ENCODE assay signal across 13 cellular contexts in genomic region chr12:53004178-53004577, GRCh38. TPM values are rescaled to one million over a fixed set of nuclear protein-coding genes. Genes with fewer than 3 reads are reported as not detected.
DNase-seq lines count a peak whose midpoint lies in the region; ATAC-seq, FAIRE-seq and TF ChIP-seq lines count a peak whose summit lies in the region.
"Had no signal": no experiment of that assay in that cellular context is flagged by ENCODE, and none has a peak within 500 bp of the region (broad histone marks: within the 10 kb centered on the region; RNA-seq: fewer than 3 reads in every experiment).

No MANE protein-coding gene starts in this region.

- no peak for TF ChIP-seq RAD21 in K562 (CRISPR knock-in tag; conservative IDR thresholded peaks at IDR 0.05 in 1 of 2, IDR thresholded peaks at IDR 0.05 in 1 of 2)

- intact Hi-C loops in K562 (cut with micrococcal nuclease) (no loop called here), posterior vena cava (cut with DNase I) (no loop called here)

- peaks cover 5% of the 10 kb centered on the region for H3K36me3 ChIP-seq in CD4-positive, CD25-positive, alpha-beta regulatory T cell (ENCODE audit: control insufficient read depth, insufficient read depth, low read length)
- H3K36me3 ChIP-seq in HUES48 (ENCODE audit: control insufficient read depth, insufficient read depth, low read length) (peaks cover 15% of the 10 kb centered on the region), K562 (ENCODE audit: control insufficient read depth, insufficient read depth, low read length) (peaks cover 18% of the 10 kb centered on the region), keratinocyte (ENCODE audit: control insufficient read depth in 2 of 2, extremely low read depth in 1 of 2, insufficient read depth in 2 of 2, low read length in 2 of 2) (peaks cover 0 to 11% of the 10 kb centered on the region in 2 experiments)
- H3K36me3 ChIP-seq: thoracic aorta had no signal

- peak overlapping the region; percentile 87; the same call in 1 of the 2 replicates for H3K4me2 ChIP-seq in K562 (ENCODE audit: insufficient read depth, low read length)
- H3K4me2 ChIP-seq in keratinocyte (ENCODE audit: control insufficient read depth, extremely low read depth, insufficient read depth, low read depth, low read length): peak overlapping the region; percentile 63

- ATAC-seq in CD4-positive, CD25-positive, alpha-beta regulatory T cell (ENCODE audit: low read depth in 2 of 2): no peak
- ATAC-seq in K562: no peak
- ATAC-seq in GM19023 (IDR thresholded peaks at IDR 0.05; ENCODE audit: unreplicated experiment): no peak

- no peak overlapping the region for H3K27ac ChIP-seq in CD4-positive, CD25-positive, alpha-beta regulatory T cell (ENCODE audit: insufficient read depth, low read length, poor library complexity, severe bottlenecking)
- H3K27ac ChIP-seq in HUES48 (ENCODE audit: low read depth, low read length): peak overlapping the region; percentile 95
- H3K27ac ChIP-seq in K562 (ENCODE audit: extremely low read depth, low read depth, low read length): peak overlapping the region; percentile 76; the same call in 1 of the 3 replicates
- H3K27ac ChIP-seq in keratinocyte (ENCODE audit: control insufficient read depth, insufficient read depth, low read length): no peak overlapping the region
- H3K27ac ChIP-seq: thoracic aorta had no signal

- TF ChIP-seq POLR2A in K562 (conservative IDR thresholded peaks at IDR 0.05): no peak

- H3K9me1 ChIP-seq in K562 (ENCODE audit: control insufficient read depth, insufficient read depth, low read length): no peaks in the 10 kb centered on the region
- no peaks in the 10 kb centered on the region for H3K9me1 ChIP-seq in keratinocyte (ENCODE audit: control insufficient read depth, extremely low read depth, insufficient read depth, low read length)

- H3K4me3 ChIP-seq in CD4-positive, CD25-positive, alpha-beta regulatory T cell (ENCODE audit: low read depth, low read length): no peak overlapping the region
- H3K4me3 ChIP-seq in HUES48 (ENCODE audit: low read depth, low read length) (peak overlapping the region; percentile 99), K562 (no peak overlapping the region), keratinocyte (ENCODE audit: control insufficient read depth in 2 of 3, extremely low read depth in 1 of 3, insufficient read depth in 2 of 3, low read depth in 1 of 3, low read length in 3 of 3) (no peak overlapping the region)
- H3K4me3 ChIP-seq: thoracic aorta had no signal

- no peak for TF ChIP-seq CTCF in K562 (IDR thresholded peaks at IDR 0.05 in 2 of 3, conservative IDR thresholded peaks at IDR 0.05 in 1 of 3; ENCODE audit: insufficient read depth in 2 of 3, low read depth in 1 of 3, low read length in 3 of 3)
- no peak for TF ChIP-seq CTCF in keratinocyte (optimal IDR thresholded peaks at IDR 0.05 in 1 of 3, IDR thresholded peaks at IDR 0.05 in 1 of 3, conservative IDR thresholded peaks at IDR 0.05 in 1 of 3; ENCODE audit: extremely low read depth in 1 of 3, insufficient read depth in 2 of 3, low read length in 3 of 3)

- H3K9me3 ChIP-seq in CD4-positive, CD25-positive, alpha-beta regulatory T cell (ENCODE audit: control insufficient read depth in 2 of 2, low read length in 2 of 2): no peaks in the 10 kb centered on the region
- H3K9me3 ChIP-seq in HUES48 (ENCODE audit: control insufficient read depth, insufficient read depth, low read length) (no peaks in the 10 kb centered on the region), K562 (replicated peaks; ENCODE audit: control insufficient read depth, insufficient read depth, low read depth, low read length) (no peaks in the 10 kb centered on the region), keratinocyte (ENCODE audit: control insufficient read depth, low read depth, low read length) (no peaks in the 10 kb centered on the region)
- H3K9me3 ChIP-seq: thoracic aorta had no signal

- POLR2A ChIA-PET in K562 (lab: Yijun Ruan, JAX): no interaction called here

- H4K20me1 ChIP-seq in K562 (replicated peaks; ENCODE audit: control insufficient read depth, insufficient read depth, low read length) (peaks cover 16% of the 10 kb centered on the region; the same call in 1 of the 2 replicates), keratinocyte (ENCODE audit: control insufficient read depth, extremely low read depth, insufficient read depth, low read length) (peaks cover 4% of the 10 kb centered on the region)

- peak overlapping the region in 3 of 4 donors; percentile 54 to 76 (median 66) for H3K4me3 Mint-ChIP-seq in CD4-positive, CD25-positive, alpha-beta regulatory T cell

- H3K79me2 ChIP-seq in K562 (ENCODE audit: control insufficient read depth, insufficient read depth, low read length) (peaks cover 43% of the 10 kb centered on the region), keratinocyte (ENCODE audit: control insufficient read depth, insufficient read depth, low read length) (peaks cover 31% of the 10 kb centered on the region)

- peaks cover 18% of the 10 kb centered on the region for H3K27me3 Mint-ChIP-seq in CD4-positive, CD25-positive, alpha-beta regulatory T cell

- H2AFZ ChIP-seq in K562 (ENCODE audit: low read depth, low read length): peak overlapping the region; percentile 80; the same call in 1 of the 2 replicates
- no peak overlapping the region for H2AFZ ChIP-seq in keratinocyte (ENCODE audit: control insufficient read depth, low read length)

- in situ Hi-C loops in K562 (cut with MboI): no loop called here

- H3K4me1 ChIP-seq in CD4-positive, CD25-positive, alpha-beta regulatory T cell (ENCODE audit: control insufficient read depth, insufficient read depth, low read length, poor library complexity, severe bottlenecking): peaks cover 33% of the 10 kb centered on the region
- H3K4me1 ChIP-seq in HUES48 (ENCODE audit: control insufficient read depth, insufficient read depth, low read length): peaks cover 25% of the 10 kb centered on the region
- peaks cover 5 to 16% of the 10 kb centered on the region in 2 experiments; a peak in 3 of 5 replicates for H3K4me1 ChIP-seq in K562 (replicated peaks in 1 of 2; ENCODE audit: control insufficient read depth in 2 of 2, insufficient read depth in 2 of 2, low read length in 2 of 2)
- peaks cover 30% of the 10 kb centered on the region for H3K4me1 ChIP-seq in keratinocyte (ENCODE audit: control insufficient read depth, extremely low read depth, insufficient read depth, low read length)

- FAIRE-seq in K562 (lab: Jason Lieb, UNC) (no peak), keratinocyte (lab: Jason Lieb, UNC) (no peak)

- DNase-seq in CD4-positive, CD25-positive, alpha-beta regulatory T cell: no peak
- DNase-seq in K562 (ENCODE audit: extremely low read depth in 1 of 4, low spot score in 3 of 4): peak in 1 of 4 experiments; percentile 17
- DNase-seq in keratinocyte (ENCODE audit: low read depth, low spot score): no peak
- DNase-seq in stimulated activated CD4-positive, alpha-beta T cell treated with anti-CD3 and anti-CD28 coated beads, Interleukin-1b, Interleukin-23, amount 100 ng/mL, for 48 hours: no peak
- no peak for DNase-seq in NCI-H2171 (lab: John Stamatoyannopoulos, UW)
- DNase-seq in posterior vena cava (ENCODE audit: low spot score): no peak
- DNase-seq: activated effector memory CD4-positive, alpha-beta T cell treated with anti-CD3 and anti-CD28 coated beads, Interleukin-2, amount 50 U/mL, for 16 hours; CD8-positive, alpha-beta memory T cell; NCI-H1092 treated with DMSO at 0.1 percent for 48 hours; occipital lobe had no signal

- no peak overlapping the region for H3K27ac Mint-ChIP-seq in CD4-positive, CD25-positive, alpha-beta regulatory T cell

- 73% methylated on average over 5 of the region's 5 CpGs for WGBS in K562 (ENCODE audit: insufficient coverage, low coverage, missing lambda C conversion rate)

- peaks cover 7% of the 10 kb centered on the region for H3K36me3 Mint-ChIP-seq in CD4-positive, CD25-positive, alpha-beta regulatory T cell

- CTCF ChIA-PET in K562 (lab: Yijun Ruan, JAX; ENCODE audit: low intra/inter-chr PET ratio): no interaction called here

- H3K4me1 Mint-ChIP-seq in CD4-positive, CD25-positive, alpha-beta regulatory T cell: peaks cover 14 to 39% (median 28%) of the 10 kb centered on the region in 4 donors

- H3K9me3 Mint-ChIP-seq in CD4-positive, CD25-positive, alpha-beta regulatory T cell: no peaks in the 10 kb centered on the region
- H3K9me3 Mint-ChIP-seq: CD8-positive, alpha-beta memory T cell had no signal

- dilution Hi-C loops in keratinocyte (cut with MboI; ENCODE audit: extremely low pct_ligation_motif_present, low sequenced_read_pairs): no loop called here

- H3K27me3 ChIP-seq in CD4-positive, CD25-positive, alpha-beta regulatory T cell (ENCODE audit: control insufficient read depth, insufficient read depth, low read length): peaks cover 2% of the 10 kb centered on the region
- no peaks in the 10 kb centered on the region for H3K27me3 ChIP-seq in HUES48 (ENCODE audit: control insufficient read depth, insufficient read depth, low read length)
- H3K27me3 ChIP-seq in K562 (ENCODE audit: control insufficient read depth in 2 of 2, insufficient read depth in 2 of 2, low read length in 2 of 2): no peaks in the 10 kb centered on the region
- H3K27me3 ChIP-seq in keratinocyte (ENCODE audit: control insufficient read depth, extremely low read depth, insufficient read depth, low read length): no peaks in the 10 kb centered on the region

- no peak for TF ChIP-seq EP300 in K562 (IDR thresholded peaks at IDR 0.05; ENCODE audit: low read length)

- BruUV-seq in K562 (replicated peaks; lab: Mats Ljungman, UMichigan): no TSS peak

- H3K9ac ChIP-seq in HUES48 (ENCODE audit: low read depth, low read length) (no peak overlapping the region), K562 (ENCODE audit: insufficient read depth in 1 of 2, low read depth in 2 of 2, low read length in 2 of 2) (peak overlapping the region in 1 of 2 experiments; percentile 83; a peak in 2 of 4 replicates), keratinocyte (ENCODE audit: control insufficient read depth, extremely low read depth, insufficient read depth, low read length) (no peak overlapping the region)

RNA-seq across cellular contexts. Expression of gene EIF4B, which starts 2.1 kb away (rescaled TPM):
- total RNA-seq in CD4-positive, CD25-positive, alpha-beta regulatory T cell: 506 TPM
- 100 to 1,000 TPM in 2 of 4 donors, 10 to 100 TPM in 2; 71.3 to 116 (median 103) TPM for polyA plus RNA-seq in CD4-positive, CD25-positive, alpha-beta regulatory T cell
- total RNA-seq in K562 (2011; cell fraction: chromatin; rRNA removed; ENCODE audit: low replicate concordance): 260 and 374 TPM in 2 replicates
- 137 and 149 TPM in 2 replicates for total RNA-seq in K562 (2011; cell fraction: nucleolus; rRNA removed)
- total RNA-seq in K562 (2011; cell fraction: nucleoplasm; rRNA removed): 211 and 264 TPM in 2 replicates
- total RNA-seq in K562 (2014; rRNA removed) (617 and 636 TPM in 2 replicates), K562 (2014; rRNA removed; fragmentation: Illumina TruSeq; extraction: Trizol) (669 and 710 TPM in 2 replicates), K562 (2015; rRNA removed; fragmentation: Illumina TruSeq; extraction: Trizol) (624 and 636 TPM in 2 replicates), K562 (2021) (535 and 617 TPM in 2 replicates), posterior vena cava (100 to 1,000 TPM; 311 to 314 TPM)
- polyA plus RNA-seq in K562 (2011; rRNA removed) (489 and 497 TPM in 2 replicates), K562 (2014; fragmentation: Illumina TruSeq; extraction: Trizol) (552 and 578 TPM in 2 replicates), K562 (2014; fragmentation: Nextera tagmentation; extraction: Ambion mirVana) (100 to 1,000 TPM; 138 to 150 TPM), K562 (2014; rRNA removed) (312 and 317 TPM in 2 replicates), keratinocyte (323 to 422 TPM (median 378 TPM) in 3 replicates)
- 278 and 542 TPM in 2 replicates for polyA plus RNA-seq in K562 (2011; cell fraction: cytosol; rRNA removed)
- polyA plus RNA-seq in K562 (2011; cell fraction: nucleus; rRNA removed): 180 and 236 TPM in 2 replicates
- polyA plus RNA-seq in K562 (2012): 383 and 523 TPM in 2 replicates
- 1,377 and 1,493 TPM in 2 replicates for polyA minus RNA-seq in K562 (2011; rRNA and poly(A)+ RNA removed)
- 466 and 538 TPM in 2 replicates for polyA minus RNA-seq in K562 (2011; cell fraction: cytosol; rRNA and poly(A)+ RNA removed)
- 102 and 253 TPM in 2 replicates for polyA minus RNA-seq in K562 (2011; cell fraction: nucleus; rRNA and poly(A)+ RNA removed)
- 491 TPM for polyA plus RNA-seq in keratinocyte (2011; ENCODE audit: low read depth)
- polyA plus RNA-seq in keratinocyte (2011; cell fraction: cytosol; rRNA removed): 436 and 450 TPM in 2 replicates
- polyA plus RNA-seq in keratinocyte (2011; cell fraction: nucleus; rRNA removed): 235 and 262 TPM in 2 replicates
- 323 and 351 TPM in 2 replicates for polyA plus RNA-seq in keratinocyte (2012; ENCODE audit: low replicate concordance)
- 427 to 700 TPM (median 612 TPM) in 3 replicates for polyA minus RNA-seq in keratinocyte
- polyA minus RNA-seq in keratinocyte (2011; cell fraction: cytosol; rRNA and poly(A)+ RNA removed): 447 TPM
- 142 and 249 TPM in 2 replicates for polyA minus RNA-seq in keratinocyte (2011; cell fraction: nucleus; rRNA and poly(A)+ RNA removed)

RNA-seq across cellular contexts. Expression of gene TNS2, which starts 45.7 kb away (rescaled TPM):
- 1.4 TPM for total RNA-seq in CD4-positive, CD25-positive, alpha-beta regulatory T cell
- polyA plus RNA-seq in CD4-positive, CD25-positive, alpha-beta regulatory T cell: under 1 TPM in 1 of 4 donors, not detected in 3; 0.09 TPM
- total RNA-seq in K562 (2011; cell fraction: chromatin; rRNA removed; ENCODE audit: low replicate concordance): 7.1 and 23.0 TPM in 2 replicates
- total RNA-seq in K562 (2011; cell fraction: nucleolus; rRNA removed): 8.0 and 14.7 TPM in 2 replicates
- total RNA-seq in K562 (2011; cell fraction: nucleoplasm; rRNA removed): 8.0 and 11.1 TPM in 2 replicates
- total RNA-seq in K562 (2014; rRNA removed) (1.2 and 1.3 TPM in 2 replicates), K562 (2014; rRNA removed; fragmentation: Illumina TruSeq; extraction: Trizol) (0.41 and 0.73 TPM in 2 replicates), K562 (2015; rRNA removed; fragmentation: Illumina TruSeq; extraction: Trizol) (0.65 and 0.79 TPM in 2 replicates), K562 (2021) (2.8 and 3.1 TPM in 2 replicates), posterior vena cava (100 to 1,000 TPM; 139 to 218 TPM)
- polyA plus RNA-seq in K562 (2011; rRNA removed) (1.3 and 1.7 TPM in 2 replicates), K562 (2014; fragmentation: Illumina TruSeq; extraction: Trizol) (1.4 and 1.6 TPM in 2 replicates), K562 (2014; fragmentation: Nextera tagmentation; extraction: Ambion mirVana) (under 1 TPM in 1 of 2 experiments, not detected in 1; 0.28 TPM), K562 (2014; rRNA removed) (1.0 and 2.8 TPM in 2 replicates), keratinocyte (0.72 to 1.1 TPM (median 0.80 TPM) in 3 replicates)
- polyA plus RNA-seq in K562 (2011; cell fraction: cytosol; rRNA removed): 0.91 and 1.3 TPM in 2 replicates
- 7.6 and 16.8 TPM in 2 replicates for polyA plus RNA-seq in K562 (2011; cell fraction: nucleus; rRNA removed)
- 1.5 and 2.8 TPM in 2 replicates for polyA plus RNA-seq in K562 (2012)
- 2.3 and 2.9 TPM in 2 replicates for polyA minus RNA-seq in K562 (2011; rRNA and poly(A)+ RNA removed)
- 4.6 and 4.9 TPM in 2 replicates for polyA minus RNA-seq in K562 (2011; cell fraction: cytosol; rRNA and poly(A)+ RNA removed)
- polyA minus RNA-seq in K562 (2011; cell fraction: nucleus; rRNA and poly(A)+ RNA removed): 9.4 and 13.6 TPM in 2 replicates
- not detected for polyA plus RNA-seq in keratinocyte (2011; ENCODE audit: low read depth)
- polyA plus RNA-seq in keratinocyte (2011; cell fraction: cytosol; rRNA removed): 0.63 and 1.3 TPM in 2 replicates
- 7.0 and 12.7 TPM in 2 replicates for polyA plus RNA-seq in keratinocyte (2011; cell fraction: nucleus; rRNA removed)
- 0.89 and 2.3 TPM in 2 replicates for polyA plus RNA-seq in keratinocyte (2012; ENCODE audit: low replicate concordance)
- polyA minus RNA-seq in keratinocyte: 1.9 to 7.2 TPM (median 3.0 TPM) in 3 replicates
- 6.9 TPM for polyA minus RNA-seq in keratinocyte (2011; cell fraction: cytosol; rRNA and poly(A)+ RNA removed)
- polyA minus RNA-seq in keratinocyte (2011; cell fraction: nucleus; rRNA and poly(A)+ RNA removed): 4.9 and 5.1 TPM in 2 replicates

RNA-seq across cellular contexts. Expression of gene KRT18, which starts 55.3 kb away (rescaled TPM):
- 2.4 TPM for total RNA-seq in CD4-positive, CD25-positive, alpha-beta regulatory T cell
- polyA plus RNA-seq in CD4-positive, CD25-positive, alpha-beta regulatory T cell: 10 to 100 TPM in 1 of 4 donors, 1 to 10 TPM in 3; 5.8 to 11.2 (median 6.8) TPM
- total RNA-seq in K562 (2011; cell fraction: chromatin; rRNA removed; ENCODE audit: low replicate concordance): 104 and 217 TPM in 2 replicates
- 123 and 155 TPM in 2 replicates for total RNA-seq in K562 (2011; cell fraction: nucleolus; rRNA removed)
- 141 and 184 TPM in 2 replicates for total RNA-seq in K562 (2011; cell fraction: nucleoplasm; rRNA removed)
- total RNA-seq in K562 (2014; rRNA removed) (486 and 561 TPM in 2 replicates), K562 (2014; rRNA removed; fragmentation: Illumina TruSeq; extraction: Trizol) (206 and 246 TPM in 2 replicates), K562 (2015; rRNA removed; fragmentation: Illumina TruSeq; extraction: Trizol) (279 and 281 TPM in 2 replicates), K562 (2021) (332 and 346 TPM in 2 replicates), posterior vena cava (10 to 100 TPM; 14.1 to 20.5 TPM)
- polyA plus RNA-seq in K562 (2011; rRNA removed) (349 and 358 TPM in 2 replicates), K562 (2014; fragmentation: Illumina TruSeq; extraction: Trizol) (323 and 346 TPM in 2 replicates), K562 (2014; fragmentation: Nextera tagmentation; extraction: Ambion mirVana) (10 to 100 TPM; 26.3 to 34.2 TPM), K562 (2014; rRNA removed) (231 and 235 TPM in 2 replicates), keratinocyte (75.1 to 423 TPM (median 182 TPM) in 3 replicates)
- polyA plus RNA-seq in K562 (2011; cell fraction: cytosol; rRNA removed): 448 and 603 TPM in 2 replicates
- 384 and 542 TPM in 2 replicates for polyA plus RNA-seq in K562 (2011; cell fraction: nucleus; rRNA removed)
- 369 and 519 TPM in 2 replicates for polyA plus RNA-seq in K562 (2012)
- polyA minus RNA-seq in K562 (2011; rRNA and poly(A)+ RNA removed): 306 and 320 TPM in 2 replicates
- polyA minus RNA-seq in K562 (2011; cell fraction: cytosol; rRNA and poly(A)+ RNA removed): 439 and 476 TPM in 2 replicates
- 86.2 and 137 TPM in 2 replicates for polyA minus RNA-seq in K562 (2011; cell fraction: nucleus; rRNA and poly(A)+ RNA removed)
- 53.0 TPM for polyA plus RNA-seq in keratinocyte (2011; ENCODE audit: low read depth)
- 119 and 164 TPM in 2 replicates for polyA plus RNA-seq in keratinocyte (2011; cell fraction: cytosol; rRNA removed)
- polyA plus RNA-seq in keratinocyte (2011; cell fraction: nucleus; rRNA removed): 90.3 and 92.6 TPM in 2 replicates
- 75.5 and 388 TPM in 2 replicates for polyA plus RNA-seq in keratinocyte (2012; ENCODE audit: low replicate concordance)
- polyA minus RNA-seq in keratinocyte: 62.1 to 507 TPM (median 158 TPM) in 3 replicates
- 123 TPM for polyA minus RNA-seq in keratinocyte (2011; cell fraction: cytosol; rRNA and poly(A)+ RNA removed)
- polyA minus RNA-seq in keratinocyte (2011; cell fraction: nucleus; rRNA and poly(A)+ RNA removed): 29.4 and 32.0 TPM in 2 replicates

Comparison
In these comparisons a context has a peak if more than half of its experiments do, and no peak if none do; other contexts are left out.
1. H3K27ac ChIP-seq: peak in HUES48 (single experiment) and K562 (single experiment); none in CD4-positive, CD25-positive, alpha-beta regulatory T cell (single experiment) and keratinocyte (single experiment).
2. RNA of gene TNS2, which starts 45.7 kb away (total RNA-seq): 139 to 218 TPM in posterior vena cava; 1.4 TPM in CD4-positive, CD25-positive, alpha-beta regulatory T cell (single experiment) and 0.41 to 23.0 TPM in K562; every median in the first group is over 4 times any median in the second.
3. RNA of gene KRT18, which starts 55.3 kb away (total RNA-seq): 104 to 561 TPM in K562; 14.1 to 20.5 TPM in posterior vena cava and 2.4 TPM in CD4-positive, CD25-positive, alpha-beta regulatory T cell (single experiment); every median in the first group is over 4 times any median in the second.